8 cellular contexts compared by ENCODE assay signal in the genomic region with DNA sequence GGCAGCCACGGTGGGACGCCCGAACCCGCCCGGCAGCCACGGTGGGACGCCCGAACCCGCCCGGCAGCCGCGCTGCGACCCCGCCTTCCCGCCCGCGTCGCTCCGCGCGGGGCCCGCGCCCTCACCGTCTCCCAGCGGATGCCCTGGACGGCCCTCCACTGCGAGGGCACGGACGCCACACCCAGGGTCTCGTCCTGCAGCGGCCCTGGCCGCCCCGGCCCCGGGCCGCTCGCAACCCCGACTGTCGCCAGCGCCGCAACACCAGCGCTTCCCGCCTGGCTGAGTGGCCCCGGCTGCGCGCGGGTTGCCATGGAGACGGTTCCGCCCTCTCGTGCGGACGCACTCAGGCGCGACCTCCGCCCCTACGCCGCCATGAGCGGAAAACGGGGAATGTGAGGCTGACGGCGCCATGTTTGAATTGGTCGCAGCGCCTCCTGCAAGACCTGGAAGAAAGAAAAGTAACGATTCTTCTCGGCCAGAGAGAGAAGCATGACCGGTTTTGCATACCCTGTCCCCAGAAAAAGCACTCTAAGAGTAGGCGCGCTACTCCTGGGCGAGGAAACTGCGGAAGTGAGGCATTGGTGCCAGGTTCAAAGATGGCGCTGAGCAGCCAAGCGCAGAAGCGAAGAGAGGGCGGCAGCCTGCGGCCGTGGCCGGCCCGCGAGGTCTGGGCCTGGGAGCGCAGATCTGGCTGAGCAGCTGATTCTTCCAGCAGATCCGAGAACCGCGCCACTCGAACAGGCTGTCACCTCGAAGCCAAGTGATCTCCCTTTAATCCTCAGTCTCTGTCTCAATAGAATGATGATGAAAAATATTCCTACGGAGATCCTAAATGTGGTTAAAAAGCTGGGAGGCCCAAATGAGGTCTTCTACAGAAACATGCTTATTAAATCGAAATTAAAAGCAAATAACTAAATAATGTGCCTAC. TPM values are rescaled to one million over a fixed set of nuclear protein-coding genes. Genes with fewer than 3 reads are reported as not detected.
DNase-seq lines count a peak whose midpoint lies in the region; ATAC-seq and TF ChIP-seq lines count a peak whose summit lies in the region.

DYNC2I2 (minus strand) TSS at position 432 of the 928 bp plus-strand sequence; CDS start at position 311, 121 bp downstream.

- H3K27me3 ChIP-seq in Peyer's patch = no peaks in the 10 kb centered on the region
- no peaks in the 10 kb centered on the region for H3K27me3 ChIP-seq in esophagus squamous epithelium

- peak; percentile 23 to 27 for TF ChIP-seq POLR2A in Peyer's patch (IDR thresholded peaks at IDR 0.05)
- peak in 2 of 4 donors; percentile 27 to 49 for TF ChIP-seq POLR2A in esophagus squamous epithelium (IDR thresholded peaks at IDR 0.05)

- intact Hi-C loops in esophagus squamous epithelium (cut with DNase I) = no loop called here

- no peaks in the 10 kb centered on the region for H3K36me3 ChIP-seq in Peyer's patch
- H3K36me3 ChIP-seq in esophagus squamous epithelium = no peaks in the 10 kb centered on the region

- 1 to 3% methylated on average over 6 to 30 of the region's 86 CpGs for WGBS in esophagus squamous epithelium, 2 donors

- H3K9me3 ChIP-seq in Peyer's patch (no peaks in the 10 kb centered on the region), esophagus squamous epithelium (no peaks in the 10 kb centered on the region)

- DNase-seq in DMS153 treated with DMSO at 0.1 percent for 48 hours (lab: John Stamatoyannopoulos, UW; ENCODE audit: unreplicated experiment) (peak; percentile 97), KG1 (lab: John Stamatoyannopoulos, UW) (peak; percentile 95), Peyer's patch (peak; percentile 87 to 98 (median 98)), esophagus squamous epithelium (lab: John Stamatoyannopoulos, UW) (peak; percentile 38), myocyte (ENCODE audit: low read depth) (peak; percentile 94)
- DNase-seq in activated T-cell treated with anti-CD3 and anti-CD28 coated beads, Interleukin-2, amount 50 U/mL, for 48 hours = peak; percentile 96 to 98
- DNase-seq in stimulated activated CD8-positive, alpha-beta memory T cell treated with anti-CD3 and anti-CD28 coated beads, Interleukin-7, amount 100 ng/mL, for 4 hours (ENCODE audit: low read depth in 2 of 2) = peak; percentile 89 to 96

- peak in 2 of 6 experiments; percentile 3 to 19 for TF ChIP-seq CTCF in Peyer's patch (IDR thresholded peaks at IDR 0.05)
- peak in 1 of 6 experiments; percentile 5 for TF ChIP-seq CTCF in esophagus squamous epithelium (IDR thresholded peaks at IDR 0.05)

- H3K27ac ChIP-seq in Peyer's patch = peak within 1 kb of the TSS; percentile 93 to 97 (median 96)
- peak within 1 kb of the TSS; percentile 96 to 99 (median 98) for H3K27ac ChIP-seq in esophagus squamous epithelium

- H3K4me3 ChIP-seq in Peyer's patch (peak within 1 kb of the TSS; percentile 73 to 97 (median 86)), esophagus squamous epithelium (peak within 1 kb of the TSS; percentile 65 to 95 (median 74))

- peak; percentile 57 for ATAC-seq in GM21717 (IDR thresholded peaks at IDR 0.05; ENCODE audit: unreplicated experiment)

- H3K4me1 ChIP-seq in Peyer's patch = no peaks in the 10 kb centered on the region
- peaks cover 0 to 16% (median 3%) of the 10 kb centered on the region in 3 donors for H3K4me1 ChIP-seq in esophagus squamous epithelium

RNA-seq across cellular contexts. Expression of gene DYNC2I2, which starts in this region (rescaled TPM):
- 100 to 1,000 TPM in 1 of 4 donors, 10 to 100 TPM in 3; 71.9 to 103 (median 95.8) TPM for total RNA-seq in Peyer's patch
- total RNA-seq in esophagus squamous epithelium = 10 to 100 TPM; 39.7 to 65.9 (median 54.4) TPM
- 98.8 and 116 TPM in 2 replicates for total RNA-seq in myocyte
- 74.3 TPM for polyA plus RNA-seq in myocyte (2012)

Comparison
In these comparisons a context has a peak if more than half of its experiments do, and no peak if none do; other contexts are left out.
1. Peak in every context shown above with its lines: DNase-seq, ATAC-seq, H3K4me3 ChIP-seq and H3K27ac ChIP-seq.
2. DNase-seq: peak in every context shown above with its lines; median percentile 98 in Peyer's patch; 97 in DMS153 treated with DMSO at 0.1 percent for 48 hours; 97 in activated T-cell treated with anti-CD3 and anti-CD28 coated beads, Interleukin-2, amount 50 U/mL, for 48 hours; 95 in KG1; 94 in myocyte; 92 in stimulated activated CD8-positive, alpha-beta memory T cell treated with anti-CD3 and anti-CD28 coated beads, Interleukin-7, amount 100 ng/mL, for 4 hours; 38 in esophagus squamous epithelium.